19 cellular contexts compared by ENCODE assay signal in genomic region chr4:61011051-61011450, GRCh38.
"Had no signal": no experiment of that assay in that cellular context is flagged by ENCODE, and none has a peak within 500 bp of the region (broad histone marks: within the 10 kb centered on the region; RNA-seq: fewer than 3 reads in every experiment).

No MANE protein-coding gene starts in this region.

- H3K9me3 ChIP-seq: testis, transverse colon had no signal

- H3K27me3 ChIP-seq: brain microvascular endothelial cell, hepatocyte, testis, transverse colon had no signal

- H3K27ac ChIP-seq: brain microvascular endothelial cell, hepatocyte, testis, transverse colon had no signal

- H3K36me3 ChIP-seq: brain microvascular endothelial cell, transverse colon had no signal

- H3K4me3 ChIP-seq: hepatocyte, testis, transverse colon had no signal

- DNase-seq: activated CD4-positive, alpha-beta memory T cell treated with anti-CD3 and anti-CD28 coated beads, Interleukin-2, amount 10 ng/mL, durations not matched to agents 7 days and 5 days; activated CD4-positive, alpha-beta T cell treated with anti-CD3 and anti-CD28 coated beads, Interleukin-2, amount 10 ng/mL, durations not matched to agents 7 days and 5 days; activated CD4-positive, CD25-positive, alpha-beta regulatory T cell treated with anti-CD3 and anti-CD28 coated beads, Interleukin-2, amount 50 U/mL, for 72 hours; activated naive CD8-positive, alpha-beta T cell treated with anti-CD3 and anti-CD28 coated beads, Interleukin-2, amount 50 U/mL, for 24 hours; activated T-cell treated with anti-CD3 and anti-CD28 coated beads, Interleukin-2, amount 50 U/mL, for 48 hours; anterior cingulate cortex; brain microvascular endothelial cell; caudate nucleus; left cardiac atrium; left ventricle myocardium superior; right cardiac atrium; stimulated activated CD4-positive, alpha-beta T cell treated with anti-CD3 and anti-CD28 coated beads, Interleukin-2, amount 100 ng/mL, for 48 hours; stimulated activated naive CD8-positive, alpha-beta T cell treated with anti-CD3 and anti-CD28 coated beads, Interleukin-15, Interleukin-2, amounts not matched to agents 100 U/mL and 50 U/mL, for 24 hours; T-helper 17 cell; T1000; testis; transverse colon had no signal

- ATAC-seq: activated naive CD8-positive, alpha-beta T cell treated with anti-CD3 and anti-CD28 coated beads, Interleukin-2, amount 50 U/mL, for 24 hours; esophagus mucosa; left cardiac atrium; left ventricle myocardium superior; right cardiac atrium; stimulated activated naive CD8-positive, alpha-beta T cell treated with anti-CD3 and anti-CD28 coated beads, Interleukin-15, Interleukin-2, amounts not matched to agents 100 U/mL and 50 U/mL, for 24 hours; T-helper 17 cell had no signal

- H3K4me1 ChIP-seq: testis, transverse colon had no signal
